ENCODE assay signal across 1 cellular context in genomic region chr6:150568560-150568959, GRCh38.
TF ChIP-seq lines count a peak whose summit lies in the region.

No MANE protein-coding gene starts in this region.

TF ChIP-seq in HepG2, 621 proteins besides CTCF, POLR2A, EP300 and RAD21 (continued from another document):
- TF ChIP-seq ZNF788 (CRISPR knock-in tag; IDR thresholded peaks at IDR 0.05; ENCODE audit: borderline replicate concordance) (peak; percentile 59; the same call in 1 of the 2 replicates), RBFOX2 (IDR thresholded peaks at IDR 0.05; ENCODE audit: low read depth, low read length) (no peak), ZNF605 (CRISPR knock-in tag; IDR thresholded peaks at IDR 0.05) (no peak), AKAP8 (CRISPR knock-in tag; IDR thresholded peaks at IDR 0.05) (no peak), PPARG (CRISPR knock-in tag; conservative IDR thresholded peaks at IDR 0.05) (no peak), YEATS2 (CRISPR knock-in tag; IDR thresholded peaks at IDR 0.05; ENCODE audit: borderline replicate concordance) (no peak), ZNF770 (CRISPR knock-in tag; IDR thresholded peaks at IDR 0.05) (peak; percentile 46), MAF1 (CRISPR knock-in tag; IDR thresholded peaks at IDR 0.05; ENCODE audit: borderline replicate concordance) (no peak), ZNF614 (CRISPR knock-in tag; IDR thresholded peaks at IDR 0.05; ENCODE audit: borderline replicate concordance) (no peak), DZIP1 (CRISPR knock-in tag; IDR thresholded peaks at IDR 0.05) (no peak), ZNF883 (CRISPR knock-in tag; IDR thresholded peaks at IDR 0.05; ENCODE audit: not compliant biosample characterization) (no peak), KAT7 (CRISPR knock-in tag; IDR thresholded peaks at IDR 0.05; ENCODE audit: borderline replicate concordance) (no peak), TAF15 (IDR thresholded peaks at IDR 0.05; ENCODE audit: low read depth, low read length, poor library complexity, severe bottlenecking) (no peak), ZBTB39 (CRISPR knock-in tag; IDR thresholded peaks at IDR 0.05) (no peak), TBX2 (CRISPR knock-in tag; IDR thresholded peaks at IDR 0.05; ENCODE audit: borderline replicate concordance) (0 out of 2 replicates have a peak, but pooled peaks have one; percentile 32), MIXL1 (CRISPR knock-in tag; IDR thresholded peaks at IDR 0.05) (no peak), ZNF768 (CRISPR knock-in tag; IDR thresholded peaks at IDR 0.05) (no peak), RFX5 (IDR thresholded peaks at IDR 0.05; ENCODE audit: low read depth, low read length) (peak; percentile 94), BATF2 (CRISPR knock-in tag; IDR thresholded peaks at IDR 0.05) (no peak), JUN (CRISPR knock-in tag; IDR thresholded peaks at IDR 0.05) (no peak), ZNF564 (CRISPR knock-in tag; IDR thresholded peaks at IDR 0.05) (no peak), TEAD3 (CRISPR knock-in tag; optimal IDR thresholded peaks at IDR 0.05; ENCODE audit: borderline replicate concordance) (no peak), KLF12 (CRISPR knock-in tag; IDR thresholded peaks at IDR 0.05; ENCODE audit: borderline replicate concordance) (no peak)
TF ChIP-seq in HepG2: peak in this region for 24.
